ENCODE assay signal across 29 cellular contexts in the genomic region with DNA sequence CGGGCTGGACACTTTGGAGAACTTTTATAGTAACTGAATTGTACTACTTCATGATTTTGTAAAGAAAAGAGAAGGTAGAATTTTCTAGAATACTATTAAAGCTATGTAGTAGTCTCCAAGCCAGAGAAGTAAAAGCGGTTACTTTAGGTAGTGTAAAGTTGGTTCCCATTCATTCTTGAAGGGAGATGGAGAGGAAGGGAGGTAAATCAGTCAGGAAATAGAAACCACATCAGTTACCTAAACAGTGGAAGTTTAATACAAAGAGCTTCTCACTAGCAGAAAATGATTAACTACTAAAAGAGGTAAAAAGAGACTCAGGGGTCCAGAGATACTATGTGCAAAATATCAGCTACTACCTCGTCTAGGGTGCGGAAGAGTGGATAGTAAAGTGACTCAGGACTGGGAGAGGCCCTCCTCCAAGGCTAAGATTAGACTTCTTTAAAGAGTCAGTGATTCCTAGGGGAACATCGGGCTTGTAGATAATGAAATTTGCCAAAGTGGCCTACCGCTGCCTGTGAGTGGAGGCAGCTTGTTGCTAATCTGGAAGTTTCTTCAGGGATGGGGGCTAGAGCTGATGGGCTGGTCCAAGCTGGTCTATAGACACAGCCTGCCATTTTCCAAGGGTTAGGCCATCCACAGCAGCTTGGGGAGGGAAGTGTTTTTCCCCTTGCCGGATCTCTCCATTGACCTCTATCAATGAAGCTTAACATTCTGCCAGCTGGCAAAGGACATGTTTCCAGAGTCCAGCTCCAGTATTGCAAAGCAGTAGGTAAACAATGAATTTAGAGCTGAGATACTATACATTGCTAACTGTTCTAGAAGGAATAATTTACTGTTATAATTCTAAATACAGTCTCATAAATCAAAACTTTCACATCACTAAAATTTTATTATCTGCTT.
DNase-seq lines count a peak whose midpoint lies in the region; ATAC-seq and TF ChIP-seq lines count a peak whose summit lies in the region.
"Had no signal": no experiment of that assay in that cellular context is flagged by ENCODE, and none has a peak within 500 bp of the region (broad histone marks: within the 10 kb centered on the region; RNA-seq: fewer than 3 reads in every experiment).

No MANE protein-coding gene starts in this region.

- H3K4me3 ChIP-seq in right cardiac atrium (ENCODE audit: low read length), result no peak overlapping the region
- H3K4me3 ChIP-seq: GM23338, ovary, smooth muscle cell, upper lobe of right lung had no signal

- H3K27ac Mint-ChIP-seq in activated CD4-positive, alpha-beta T cell treated with anti-CD3 and anti-CD28 coated beads, Interleukin-2, amount 10 ng/mL, durations not matched to agents 7 days and 5 days, result peak overlapping the region; percentile 36
- H3K27ac Mint-ChIP-seq in WTC11, result peak overlapping the region; percentile 47; the same call in 1 of the 2 replicates
- H3K27ac Mint-ChIP-seq: activated naive CD8-positive, alpha-beta T cell; CD14-positive monocyte; GM23338; T-helper 17 cell had no signal

- H3K9me3 Mint-ChIP-seq in activated CD4-positive, alpha-beta T cell treated with anti-CD3 and anti-CD28 coated beads, Interleukin-2, amount 10 ng/mL, durations not matched to agents 7 days and 5 days, result no peaks in the 10 kb centered on the region
- no peaks in the 10 kb centered on the region for H3K9me3 Mint-ChIP-seq in WTC11
- H3K9me3 Mint-ChIP-seq: CD14-positive monocyte; effector memory CD8-positive, alpha-beta T cell; GM23338 had no signal

- H3K4me1 ChIP-seq in right cardiac atrium (ENCODE audit: control insufficient read depth, insufficient read depth, low read length), result peaks cover 4% of the 10 kb centered on the region
- H3K4me1 ChIP-seq: upper lobe of right lung had no signal

- CTCF ChIA-PET in activated CD4-positive, alpha-beta T cell treated with anti-CD3 and anti-CD28 coated beads, Interleukin-2, amount 10 ng/mL, durations not matched to agents 7 days and 5 days (lab: Charles Lee), result no interaction called here
- CTCF ChIA-PET in WTC11 (lab: Charles Lee), result interaction anchor here (1.2 kb wide), 1 partner anchor 31 kb away, joined by 3 read pairs; no protein-coding TSS in a partner anchor

- no peak overlapping the region for H3K27ac ChIP-seq in right cardiac atrium (ENCODE audit: low read length)
- H3K27ac ChIP-seq: ovary, upper lobe of right lung had no signal

- H3K27me3 ChIP-seq in right cardiac atrium (ENCODE audit: control insufficient read depth, insufficient read depth), result no peaks in the 10 kb centered on the region
- H3K27me3 ChIP-seq: ovary, upper lobe of right lung had no signal

- ATAC-seq in WTC11, result no peak; the same call in 1 of the 2 replicates
- peak; percentile 32 to 40 for ATAC-seq in right cardiac atrium
- no peak for ATAC-seq in HG03442 (IDR thresholded peaks at IDR 0.05; ENCODE audit: unreplicated experiment)
- no peak for ATAC-seq in GM21390 (IDR thresholded peaks at IDR 0.05; ENCODE audit: unreplicated experiment)
- ATAC-seq: effector memory CD8-positive, alpha-beta T cell; esophagus mucosa; GM23338; T-helper 17 cell; upper lobe of right lung had no signal

- 70% methylated on average over 7 of the region's 7 CpGs for WGBS in right cardiac atrium

- no peaks in the 10 kb centered on the region for H3K9me3 ChIP-seq in right cardiac atrium (ENCODE audit: control insufficient read depth, low read length)
- H3K9me3 ChIP-seq: ovary, upper lobe of right lung had no signal

- intact Hi-C loops in right cardiac atrium (cut with DNase I), result no loop called here

- no peaks in the 10 kb centered on the region for H3K36me3 Mint-ChIP-seq in activated CD4-positive, alpha-beta T cell treated with anti-CD3 and anti-CD28 coated beads, Interleukin-2, amount 10 ng/mL, durations not matched to agents 7 days and 5 days (ENCODE audit: low read depth)
- no peaks in the 10 kb centered on the region for H3K36me3 Mint-ChIP-seq in WTC11

- POLR2A ChIA-PET in activated CD4-positive, alpha-beta T cell treated with anti-CD3 and anti-CD28 coated beads, Interleukin-2, amount 10 ng/mL, durations not matched to agents 7 days and 5 days (lab: Charles Lee), result no interaction called here
- POLR2A ChIA-PET in WTC11 (lab: Charles Lee), result no interaction called here

- no peak overlapping the region for H3K4me3 Mint-ChIP-seq in activated CD4-positive, alpha-beta T cell treated with anti-CD3 and anti-CD28 coated beads, Interleukin-2, amount 10 ng/mL, durations not matched to agents 7 days and 5 days
- H3K4me3 Mint-ChIP-seq in WTC11, result no peak overlapping the region
- H3K4me3 Mint-ChIP-seq: activated naive CD8-positive, alpha-beta T cell; CD14-positive monocyte; effector memory CD8-positive, alpha-beta T cell; GM23338; T-helper 17 cell had no signal

- peaks cover 8% of the 10 kb centered on the region for H3K4me1 Mint-ChIP-seq in activated CD4-positive, alpha-beta T cell treated with anti-CD3 and anti-CD28 coated beads, Interleukin-2, amount 10 ng/mL, durations not matched to agents 7 days and 5 days
- peaks cover 16% of the 10 kb centered on the region for H3K4me1 Mint-ChIP-seq in WTC11
- H3K4me1 Mint-ChIP-seq: CD14-positive monocyte had no signal

- no peak for DNase-seq in activated CD4-positive, alpha-beta T cell treated with anti-CD3 and anti-CD28 coated beads, Interleukin-2, amount 10 ng/mL, durations not matched to agents 7 days and 5 days
- no peak for DNase-seq in activated CD4-positive, alpha-beta T cell treated with anti-CD3 and anti-CD28 coated beads for 4 hours
- DNase-seq in WTC11 (ENCODE audit: low spot score), result no peak
- no peak for DNase-seq in right cardiac atrium
- peak; percentile 26 for DNase-seq in pons (ENCODE audit: low spot score)
- no peak for DNase-seq in dedifferentiated amniotic fluid mesenchymal stem cell (ENCODE audit: extremely low spot score)
- DNase-seq: activated CD4-positive, alpha-beta T cell treated with anti-CD3 and anti-CD28 coated beads for 48 hours; activated CD8-positive, alpha-beta memory T cell treated with anti-CD3 and anti-CD28 coated beads for 24 hours; activated effector memory CD4-positive, alpha-beta T cell treated with anti-CD3 and anti-CD28 coated beads, Interleukin-2, amount 50 U/mL, for 16 hours; activated T-cell treated with anti-CD3 and anti-CD28 coated beads for 4 hours; anterior cingulate cortex; effector memory CD8-positive, alpha-beta T cell; NCI-H1105 treated with DMSO at 0.1 percent for 48 hours; NCI-H1930; NCI-H2171 treated with DMSO at 0.1 percent for 48 hours; NCI-H524 treated with DMSO at 0.1 percent for 48 hours; ovary; retina; SHP77; stimulated activated naive CD4-positive, alpha-beta T cell treated with Interleukin-2 at 50 U/mL for 16 hours; T-helper 17 cell; upper lobe of right lung had no signal

- H3K27me3 Mint-ChIP-seq in activated CD4-positive, alpha-beta T cell treated with anti-CD3 and anti-CD28 coated beads, Interleukin-2, amount 10 ng/mL, durations not matched to agents 7 days and 5 days, result no peaks in the 10 kb centered on the region
- H3K27me3 Mint-ChIP-seq in WTC11 (ENCODE audit: low read depth), result no peaks in the 10 kb centered on the region
- H3K27me3 Mint-ChIP-seq: activated naive CD8-positive, alpha-beta T cell; effector memory CD8-positive, alpha-beta T cell; T-helper 17 cell had no signal

- TF ChIP-seq CTCF in WTC11 (IDR thresholded peaks at IDR 0.05), result no peak

TF ChIP-seq in WTC11, 78 proteins besides CTCF, POLR2A, EP300 and RAD21:
- TF ChIP-seq TCF7 (CRISPR knock-in tag; IDR thresholded peaks at IDR 0.05; ENCODE audit: low read depth), result no peak
- TF ChIP-seq FOXP4 (CRISPR knock-in tag; IDR thresholded peaks at IDR 0.05), result no peak
- no peak for TF ChIP-seq GRHL2 (CRISPR knock-in tag; IDR thresholded peaks at IDR 0.05; ENCODE audit: insufficient replicate concordance, severe bottlenecking)
- TF ChIP-seq SP1 (CRISPR knock-in tag; conservative IDR thresholded peaks at IDR 0.05), result no peak
- TF ChIP-seq, protein P1, sequence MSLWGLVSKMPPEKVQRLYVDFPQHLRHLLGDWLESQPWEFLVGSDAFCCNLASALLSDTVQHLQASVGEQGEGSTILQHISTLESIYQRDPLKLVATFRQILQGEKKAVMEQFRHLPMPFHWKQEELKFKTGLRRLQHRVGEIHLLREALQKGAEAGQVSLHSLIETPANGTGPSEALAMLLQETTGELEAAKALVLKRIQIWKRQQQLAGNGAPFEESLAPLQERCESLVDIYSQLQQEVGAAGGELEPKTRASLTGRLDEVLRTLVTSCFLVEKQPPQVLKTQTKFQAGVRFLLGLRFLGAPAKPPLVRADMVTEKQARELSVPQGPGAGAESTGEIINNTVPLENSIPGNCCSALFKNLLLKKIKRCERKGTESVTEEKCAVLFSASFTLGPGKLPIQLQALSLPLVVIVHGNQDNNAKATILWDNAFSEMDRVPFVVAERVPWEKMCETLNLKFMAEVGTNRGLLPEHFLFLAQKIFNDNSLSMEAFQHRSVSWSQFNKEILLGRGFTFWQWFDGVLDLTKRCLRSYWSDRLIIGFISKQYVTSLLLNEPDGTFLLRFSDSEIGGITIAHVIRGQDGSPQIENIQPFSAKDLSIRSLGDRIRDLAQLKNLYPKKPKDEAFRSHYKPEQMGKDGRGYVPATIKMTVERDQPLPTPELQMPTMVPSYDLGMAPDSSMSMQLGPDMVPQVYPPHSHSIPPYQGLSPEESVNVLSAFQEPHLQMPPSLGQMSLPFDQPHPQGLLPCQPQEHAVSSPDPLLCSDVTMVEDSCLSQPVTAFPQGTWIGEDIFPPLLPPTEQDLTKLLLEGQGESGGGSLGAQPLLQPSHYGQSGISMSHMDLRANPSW (CRISPR knock-in tag; conservative IDR thresholded peaks at IDR 0.05; ENCODE audit: low read depth), result no peak

Comparison
In these comparisons a context has a peak if more than half of its experiments do, and no peak if none do; other contexts are left out.
1. ATAC-seq: peak in right cardiac atrium (2 of 2); none in WTC11 (single experiment), HG03442 (single experiment) and GM21390 (single experiment).